ENCODE assay signal across 26 cellular contexts in the genomic region with DNA sequence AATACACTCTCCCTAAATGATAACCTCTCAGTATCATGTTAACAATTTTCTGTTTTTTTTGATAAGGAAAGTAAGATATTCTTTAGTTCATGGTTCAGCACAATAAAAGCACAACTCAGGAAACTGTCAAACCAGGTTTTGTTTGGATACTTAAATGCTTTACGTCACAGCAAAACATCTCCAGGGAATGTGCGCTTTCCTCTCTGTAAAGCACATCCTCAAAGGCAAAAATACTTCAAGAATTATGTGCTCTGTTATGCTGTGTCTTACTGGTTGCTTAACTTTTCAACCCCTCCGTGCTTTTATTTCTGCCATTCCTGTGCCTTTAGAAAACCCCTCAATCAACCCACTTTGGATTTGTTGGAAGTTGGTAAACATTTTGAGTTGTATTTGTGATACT. TPM values are rescaled to one million over a fixed set of nuclear protein-coding genes. Genes with fewer than 3 reads are reported as not detected.
DNase-seq lines count a peak whose midpoint lies in the region; ATAC-seq and TF ChIP-seq lines count a peak whose summit lies in the region.
"Had no signal": no experiment of that assay in that cellular context is flagged by ENCODE, and none has a peak within 500 bp of the region (broad histone marks: within the 10 kb centered on the region; RNA-seq: fewer than 3 reads in every experiment).

No MANE protein-coding gene starts in this region.

- H3K4me1 Mint-ChIP-seq in endodermal cell: peaks cover 23% of the 10 kb centered on the region
- H3K4me1 Mint-ChIP-seq: activated naive CD8-positive, alpha-beta T cell treated with anti-CD3 and anti-CD28 coated beads, Interleukin-2, amount 10 ng/mL, durations not matched to agents 7 days and 5 days; neural crest cell had no signal

- DNase-seq in amniotic epithelial cell (ENCODE audit: low read depth) (peak; percentile 77), endodermal cell (no peak), left kidney (ENCODE audit: low read depth, low spot score) (peak; percentile 28), sciatic nerve (ENCODE audit: low spot score) (no peak), NCI-H187 treated with DMSO at 0.1 percent for 48 hours (lab: John Stamatoyannopoulos, UW) (no peak), SW480 (ENCODE audit: low spot score) (no peak)
- DNase-seq: activated CD4-positive, alpha-beta memory T cell treated with anti-CD3 and anti-CD28 coated beads, Interleukin-2, amount 10 ng/mL, durations not matched to agents 7 days and 5 days; activated CD4-positive, CD25-positive, alpha-beta regulatory T cell treated with anti-CD3 and anti-CD28 coated beads, Interleukin-2, amount 50 U/mL, for 72 hours; activated effector memory CD4-positive, alpha-beta T cell treated with Interleukin-2 at 50 U/mL for 16 hours; activated naive CD8-positive, alpha-beta T cell treated with anti-CD3 and anti-CD28 coated beads, Interleukin-2, amount 10 ng/mL, durations not matched to agents 7 days and 5 days; body of pancreas; Calu3; cortex of kidney; Kasumi-1; mucosa of descending colon; NCI-H1694; NCI-H2171 treated with DMSO at 0.1 percent for 48 hours; NCI-H524 treated with DMSO at 0.1 percent for 48 hours; Peyer's patch; SJCRH30; stimulated activated CD4-positive, alpha-beta T cell treated with anti-CD3 and anti-CD28 coated beads, Interleukin-1b, Interleukin-23, amount 100 ng/mL, for 48 hours had no signal

- intact Hi-C loops in sciatic nerve (cut with DNase I): no loop called here

- H3K4me3 ChIP-seq in endodermal cell (ENCODE audit: low read length): peak overlapping the region; percentile 45
- H3K4me3 ChIP-seq: body of pancreas, HAP-1, mucosa of descending colon, Peyer's patch, SJCRH30 had no signal

- peaks cover 28% of the 10 kb centered on the region for H3K9me3 ChIP-seq in endodermal cell (ENCODE audit: control insufficient read depth, low read length)
- H3K9me3 ChIP-seq: body of pancreas, HAP-1, mucosa of descending colon, Peyer's patch, SJCRH30 had no signal

- H3K27ac ChIP-seq in endodermal cell (ENCODE audit: low read depth, low read length): no peak overlapping the region
- H3K27ac ChIP-seq: body of pancreas, C4-2B, HL-60, Peyer's patch, SJCRH30 had no signal

- H3K27ac Mint-ChIP-seq in endodermal cell: no peak overlapping the region
- H3K27ac Mint-ChIP-seq: activated CD4-positive, alpha-beta memory T cell treated with anti-CD3 and anti-CD28 coated beads, Interleukin-2, amount 10 ng/mL, durations not matched to agents 7 days and 5 days; activated naive CD8-positive, alpha-beta T cell treated with anti-CD3 and anti-CD28 coated beads, Interleukin-2, amount 10 ng/mL, durations not matched to agents 7 days and 5 days had no signal

- WGBS in endodermal cell (ENCODE audit: insufficient coverage in 1 of 2, insufficient read length in 1 of 2), 2 experiments: 90 to 100% methylated on average over 1 to 3 of the region's 3 CpGs

- peaks cover 12% of the 10 kb centered on the region for H3K4me1 ChIP-seq in endodermal cell (ENCODE audit: control insufficient read depth, insufficient read depth, low read length)
- H3K4me1 ChIP-seq: SJCRH30 had no signal

- peaks cover 10% of the 10 kb centered on the region for H3K36me3 ChIP-seq in endodermal cell (ENCODE audit: control insufficient read depth, insufficient read depth, low read length)
- H3K36me3 ChIP-seq: HAP-1, Peyer's patch, SJCRH30 had no signal

- H3K27me3 ChIP-seq in endodermal cell (ENCODE audit: control insufficient read depth, insufficient read depth, low read length, poor library complexity, severe bottlenecking): no peaks in the 10 kb centered on the region
- H3K27me3 ChIP-seq: body of pancreas, Peyer's patch, SJCRH30 had no signal

- no peak overlapping the region for H3K4me3 Mint-ChIP-seq in endodermal cell
- H3K4me3 Mint-ChIP-seq: activated CD4-positive, alpha-beta memory T cell treated with anti-CD3 and anti-CD28 coated beads, Interleukin-2, amount 10 ng/mL, durations not matched to agents 7 days and 5 days; activated naive CD8-positive, alpha-beta T cell treated with anti-CD3 and anti-CD28 coated beads, Interleukin-2, amount 10 ng/mL, durations not matched to agents 7 days and 5 days; neural crest cell had no signal

- ATAC-seq in sciatic nerve (peak; percentile 84), HG02759 (IDR thresholded peaks at IDR 0.05; ENCODE audit: unreplicated experiment) (no peak)
- ATAC-seq: body of pancreas, mucosa of descending colon had no signal

- peaks cover 8% of the 10 kb centered on the region for H3K27me3 Mint-ChIP-seq in endodermal cell (ENCODE audit: insufficient read depth)
- H3K27me3 Mint-ChIP-seq: activated CD4-positive, alpha-beta memory T cell treated with anti-CD3 and anti-CD28 coated beads, Interleukin-2, amount 10 ng/mL, durations not matched to agents 7 days and 5 days; activated naive CD8-positive, alpha-beta T cell treated with anti-CD3 and anti-CD28 coated beads, Interleukin-2, amount 10 ng/mL, durations not matched to agents 7 days and 5 days had no signal

- no peak for TF ChIP-seq CTCF in endodermal cell (conservative IDR thresholded peaks at IDR 0.05)

- H3K9me3 Mint-ChIP-seq in endodermal cell: peaks cover 30% of the 10 kb centered on the region
- H3K9me3 Mint-ChIP-seq: activated CD4-positive, alpha-beta memory T cell treated with anti-CD3 and anti-CD28 coated beads, Interleukin-2, amount 10 ng/mL, durations not matched to agents 7 days and 5 days; neural crest cell had no signal

- no peak overlapping the region for H3K9ac ChIP-seq in endodermal cell (ENCODE audit: extremely low read depth, low read length, poor library complexity, severe bottlenecking)

- H3K36me3 Mint-ChIP-seq in endodermal cell (ENCODE audit: low read depth): peaks cover 22% of the 10 kb centered on the region

RNA-seq across cellular contexts. Expression of a gene that starts 27.8 kb away (rescaled TPM):
- 10 to 100 TPM; 21.4 to 26.0 TPM for total RNA-seq in endodermal cell
- 8.6 TPM for polyA plus RNA-seq in endodermal cell (2013, experiment 1 of 2)
- polyA plus RNA-seq in endodermal cell (2013, experiment 2 of 2): 11.0 TPM
- total RNA-seq in sciatic nerve: 33.6 TPM

RNA-seq across cellular contexts. Expression of a gene that starts 33.4 kb away (rescaled TPM):
- total RNA-seq in endodermal cell (10 to 100 TPM; 33.8 to 41.6 TPM), sciatic nerve (44.8 TPM)
- polyA plus RNA-seq in endodermal cell (2013, experiment 1 of 2): 25.9 TPM
- polyA plus RNA-seq in endodermal cell (2013, experiment 2 of 2): 26.2 TPM

Comparison
In these comparisons a context has a peak if more than half of its experiments do, and no peak if none do; other contexts are left out.
1. DNase-seq: peak in amniotic epithelial cell (single experiment) and left kidney (single experiment); none in endodermal cell (single experiment), sciatic nerve (single experiment), NCI-H187 treated with DMSO at 0.1 percent for 48 hours (single experiment) and SW480 (single experiment).